In genomic region chr3:6449099-6449498, GRCh38 we compare ENCODE assay signal across 28 cellular contexts.
"Had no signal": no experiment of that assay in that cellular context is flagged by ENCODE, and none has a peak within 500 bp of the region (broad histone marks: within the 10 kb centered on the region; RNA-seq: fewer than 3 reads in every experiment).

No MANE protein-coding gene starts in this region.

- H3K79me2 ChIP-seq: hepatocyte had no signal

- H2AFZ ChIP-seq: hepatocyte had no signal

- DNase-seq: effector memory CD4-positive, alpha-beta T cell; erythroblast; esophagus squamous epithelium; heart left ventricle; left colon; left ventricle myocardium inferior; lower lobe of right lung; mucosa of descending colon; naive B cell; pancreas; stimulated activated CD4-positive, alpha-beta T cell treated with anti-CD3 and anti-CD28 coated beads, Interleukin-12 subunit alpha, Interleukin-12 subunit beta, amount 100 ng/mL, for 4 hours; stimulated activated CD4-positive, alpha-beta T cell treated with anti-CD3 and anti-CD28 coated beads, Interleukin-1b, Interleukin-23, amount 100 ng/mL, for 48 hours; stimulated activated CD4-positive, alpha-beta T cell treated with anti-CD3 and anti-CD28 coated beads, Interleukin-4, amount 100 ng/mL, for 1 hour; stimulated activated CD8-positive, alpha-beta memory T cell treated with anti-CD3 and anti-CD28 coated beads, Interleukin-4, amount 100 ng/mL, for 48 hours; stimulated activated naive CD4-positive, alpha-beta T cell; stimulated activated naive CD8-positive, alpha-beta T cell treated with anti-CD3 and anti-CD28 coated beads, Interleukin-15, amount 100 ng/mL, for 72 hours; transverse colon; upper lobe of right lung; uterus had no signal

- H3K27ac ChIP-seq: esophagus squamous epithelium, heart left ventricle, hepatocyte, left ventricle myocardium inferior, lower lobe of right lung, neutrophil, pancreas, suprapubic skin, transverse colon, upper lobe of right lung, uterus had no signal

- H3K4me2 ChIP-seq: hepatocyte, smooth muscle cell had no signal

- H3K4me1 ChIP-seq: esophagus squamous epithelium, heart left ventricle, left ventricle myocardium inferior, lower lobe of right lung, pancreas, suprapubic skin, transverse colon, upper lobe of right lung, uterus had no signal

- FAIRE-seq: colon, frontal cortex, islet of Langerhans, pancreas had no signal

- H3K36me3 ChIP-seq: esophagus squamous epithelium, heart left ventricle, left ventricle myocardium inferior, lower lobe of right lung, neutrophil, pancreas, suprapubic skin, transverse colon, upper lobe of right lung, uterus had no signal

- ATAC-seq: heart left ventricle; left colon; lower lobe of right lung; mucosa of descending colon; natural killer cell treated with Interleukin-12 subunit alpha and Interleukin-12 subunit beta and Interleukin-15 and Interleukin-18, amount 100 ng/mL, for 72 hours; pancreas; sciatic nerve; stimulated activated naive CD8-positive, alpha-beta T cell treated with anti-CD3 and anti-CD28 coated beads, Interleukin-15, amount 100 ng/mL, for 72 hours; upper lobe of right lung had no signal

- H3K4me3 ChIP-seq: esophagus squamous epithelium, heart left ventricle, hepatocyte, left ventricle myocardium inferior, lower lobe of right lung, mucosa of descending colon, pancreas, smooth muscle cell, suprapubic skin, transverse colon, upper lobe of right lung, uterus had no signal

- H3K27me3 ChIP-seq: esophagus squamous epithelium, heart left ventricle, hepatocyte, neutrophil, pancreas, suprapubic skin, transverse colon, upper lobe of right lung, uterus had no signal

- H3K9me3 ChIP-seq: esophagus squamous epithelium, heart left ventricle, left ventricle myocardium inferior, lower lobe of right lung, mucosa of descending colon, neutrophil, pancreas, transverse colon, upper lobe of right lung, uterus had no signal
